In genomic region chr11:39745401-39745800, GRCh38 we compare ENCODE assay signal across 27 cellular contexts.
DNase-seq lines count a peak whose midpoint lies in the region; ATAC-seq, FAIRE-seq and TF ChIP-seq lines count a peak whose summit lies in the region.
"Had no signal": no experiment of that assay in that cellular context is flagged by ENCODE, and none has a peak within 500 bp of the region (broad histone marks: within the 10 kb centered on the region; RNA-seq: fewer than 3 reads in every experiment).

No MANE protein-coding gene starts in this region.

- H3K79me2 ChIP-seq in HepG2 (ENCODE audit: insufficient read depth, low read length): no peaks in the 10 kb centered on the region
- H3K79me2 ChIP-seq in GM23248 (ENCODE audit: insufficient read depth): no peaks in the 10 kb centered on the region

- TF ChIP-seq CTCF in HepG2 (CRISPR knock-in tag; IDR thresholded peaks at IDR 0.05): no peak
- TF ChIP-seq CTCF in right lobe of liver (IDR thresholded peaks at IDR 0.05): no peak
- no peak for TF ChIP-seq CTCF in GM10248 (IDR thresholded peaks at IDR 0.05; ENCODE audit: control extremely low read depth, extremely low read depth, low read depth, missing control alignments)

- H3F3A ChIP-seq in GM23248 (ENCODE audit: insufficient read depth): no peaks in the 10 kb centered on the region

- BruUV-seq in HepG2 (replicated peaks; lab: Mats Ljungman, UMichigan): no TSS peak

- H3K4me3 ChIP-seq in HepG2 (replicated peaks in 1 of 3; ENCODE audit: insufficient read depth in 1 of 3, low read depth in 2 of 3, low read length in 3 of 3) (no peak overlapping the region), right lobe of liver (no peak overlapping the region), GM23248 (no peak overlapping the region)
- H3K4me3 ChIP-seq: K562, SJCRH30 had no signal

- POLR2A ChIA-PET in HepG2 (lab: Yijun Ruan, JAX): no interaction called here
- POLR2A ChIA-PET in GM10248 (lab: Yijun Ruan, JAX): no interaction called here

- H3K9ac ChIP-seq in HepG2 (ENCODE audit: insufficient read depth, low read depth, low read length) (no peak overlapping the region), GM23248 (no peak overlapping the region)

- TF ChIP-seq POLR2A in HepG2 (IDR thresholded peaks at IDR 0.05; ENCODE audit: insufficient read depth in 1 of 2, low read depth in 2 of 2, low read length in 2 of 2) (no peak), right lobe of liver (IDR thresholded peaks at IDR 0.05) (no peak)

- H3K4me3 Mint-ChIP-seq in activated naive CD8-positive, alpha-beta T cell treated with anti-CD3 and anti-CD28 coated beads, Interleukin-2, amount 50 U/mL, for 24 hours: no peak overlapping the region
- H3K4me3 Mint-ChIP-seq: CD8-positive, alpha-beta T cell had no signal

- peaks cover 22% of the 10 kb centered on the region; the same call in 1 of the 2 replicates for H3K9me3 ChIP-seq in HepG2 (ENCODE audit: low read length)
- H3K9me3 ChIP-seq in right lobe of liver: no peaks in the 10 kb centered on the region
- no peaks in the 10 kb centered on the region for H3K9me3 ChIP-seq in GM23248 (ENCODE audit: low read depth)
- H3K9me3 ChIP-seq: SJCRH30 had no signal

- H3K36me3 ChIP-seq in HepG2 (replicated peaks in 1 of 2; ENCODE audit: control insufficient read depth in 1 of 2, insufficient read depth in 2 of 2, low read length in 2 of 2): no peaks in the 10 kb centered on the region
- H3K36me3 ChIP-seq in right lobe of liver: no peaks in the 10 kb centered on the region
- no peaks in the 10 kb centered on the region for H3K36me3 ChIP-seq in GM23248 (ENCODE audit: low read depth)
- H3K36me3 ChIP-seq: SJCRH30 had no signal

- peak; percentile 42 for DNase-seq in HepG2 (ENCODE audit: low spot score)
- DNase-seq in right lobe of liver: no peak
- peak; percentile 30 for DNase-seq in RCC 7860 (ENCODE audit: low spot score)
- peak; percentile 27 for DNase-seq in glomerular visceral epithelial cell (ENCODE audit: extremely low spot score)
- no peak for DNase-seq in activated naive CD8-positive, alpha-beta T cell treated with anti-CD3 and anti-CD28 coated beads, Interleukin-2, amount 50 U/mL, for 24 hours
- no peak for DNase-seq in GM10248 (ENCODE audit: extremely low spot score)
- DNase-seq in GM23248: no peak
- DNase-seq: 8988T; AML-193; C1 segment of cervical spinal cord; CD8-positive, alpha-beta T cell; DMS53; GF-D8; H7; MM.1S; NCI-H1048; NCI-H1436; NCI-H2029; NCI-H2227 treated with DMSO at 0.1 percent for 48 hours; NCI-H510A; NCI-H748 treated with DMSO at 0.1 percent for 48 hours; NK-92 treated with Interleukin-12 subunit alpha and Interleukin-12 subunit beta, amount 100 ng/mL, for 24 hours; T-helper 1 cell had no signal

- H3K9me2 ChIP-seq in GM23248 (ENCODE audit: insufficient read depth): no peaks in the 10 kb centered on the region

- H3K27me3 Mint-ChIP-seq in activated naive CD8-positive, alpha-beta T cell treated with anti-CD3 and anti-CD28 coated beads, Interleukin-2, amount 50 U/mL, for 24 hours: no peaks in the 10 kb centered on the region

- intact Hi-C loops in HepG2 (cut with micrococcal nuclease; ENCODE audit: unreplicated experiment) (no loop called here), right lobe of liver (cut with DNase I) (no loop called here)

- in situ Hi-C loops in HepG2 (cut with HindIII; ENCODE audit: extremely low pct_ligation_motif_present, low pct_unique_long_range_greater_than_20kb) (no loop called here), GM23248 (cut with MboI) (no loop called here)

- H3K27me3 ChIP-seq in HepG2 (ENCODE audit: control insufficient read depth in 1 of 2, insufficient read depth in 2 of 2, low read length in 2 of 2): no peaks in the 10 kb centered on the region
- H3K27me3 ChIP-seq in right lobe of liver: no peaks in the 10 kb centered on the region
- H3K27me3 ChIP-seq in GM23248 (replicated peaks; ENCODE audit: insufficient read depth): no peaks in the 10 kb centered on the region
- H3K27me3 ChIP-seq: SJCRH30 had no signal

- CTCF ChIA-PET in HepG2 (lab: Yijun Ruan, JAX; ENCODE audit: low intra/inter-chr PET ratio, low total read pairs) (no interaction called here), GM10248 (lab: Yijun Ruan, JAX) (no interaction called here)

- no peak overlapping the region for H3K27ac ChIP-seq in HepG2 (ENCODE audit: extremely low read length, insufficient read depth, low read length)
- no peak overlapping the region for H3K27ac ChIP-seq in right lobe of liver
- no peak overlapping the region for H3K27ac ChIP-seq in GM23248
- H3K27ac ChIP-seq: SJCRH30 had no signal

- H3K4me1 ChIP-seq in HepG2 (ENCODE audit: insufficient read depth, low read length): no peaks in the 10 kb centered on the region
- H3K4me1 ChIP-seq in right lobe of liver: no peaks in the 10 kb centered on the region
- H3K4me1 ChIP-seq in GM23248 (ENCODE audit: insufficient read depth): no peaks in the 10 kb centered on the region
- H3K4me1 ChIP-seq: SJCRH30 had no signal

- TF ChIP-seq RAD21 in HepG2 (CRISPR knock-in tag; IDR thresholded peaks at IDR 0.05): no peak

- H3K27ac Mint-ChIP-seq in activated naive CD8-positive, alpha-beta T cell treated with anti-CD3 and anti-CD28 coated beads, Interleukin-2, amount 50 U/mL, for 24 hours: no peak overlapping the region
- H3K27ac Mint-ChIP-seq: CD8-positive, alpha-beta T cell had no signal

- H2AFZ ChIP-seq in HepG2 (ENCODE audit: low read length): no peak overlapping the region
- no peak overlapping the region for H2AFZ ChIP-seq in GM23248

- no peak for TF ChIP-seq EP300 in HepG2 (IDR thresholded peaks at IDR 0.05; ENCODE audit: low read depth in 2 of 2, low read length in 2 of 2)
- no peak for TF ChIP-seq EP300 in HepG2 (CRISPR knock-in tag; IDR thresholded peaks at IDR 0.05; ENCODE audit: borderline replicate concordance)

- no peaks in the 10 kb centered on the region for H3K36me3 Mint-ChIP-seq in activated naive CD8-positive, alpha-beta T cell treated with anti-CD3 and anti-CD28 coated beads, Interleukin-2, amount 50 U/mL, for 24 hours (ENCODE audit: low read depth)
- H3K36me3 Mint-ChIP-seq: CD8-positive, alpha-beta T cell had no signal

- FAIRE-seq in HepG2 (lab: Jason Lieb, UNC) (no peak), RCC 7860 (lab: Jason Lieb, UNC) (no peak)
- FAIRE-seq: K562 had no signal

- 12% methylated on average over 6 of the region's 6 CpGs for WGBS in HepG2 (ENCODE audit: low lambda C conversion rate)
- WGBS in right lobe of liver (ENCODE audit: insufficient coverage, low coverage, low lambda C conversion rate, missing lambda C conversion rate): 90% methylated on average over 6 of the region's 6 CpGs
- 32 to 37% methylated on average over 6 of the region's 6 CpGs for WGBS in GM23248 (ENCODE audit: low coverage in 1 of 2, low lambda C conversion rate in 2 of 2, missing lambda C conversion rate in 2 of 2), 2 experiments

- H3K4me2 ChIP-seq in HepG2 (ENCODE audit: low read depth, low read length) (no peak overlapping the region), GM23248 (ENCODE audit: unreplicated experiment) (no peak overlapping the region)

- H3K4me1 Mint-ChIP-seq in activated naive CD8-positive, alpha-beta T cell treated with anti-CD3 and anti-CD28 coated beads, Interleukin-2, amount 50 U/mL, for 24 hours: no peaks in the 10 kb centered on the region

- ATAC-seq in HepG2: peak; percentile 65
- ATAC-seq in right lobe of liver: no peak
- ATAC-seq in activated naive CD8-positive, alpha-beta T cell treated with anti-CD3 and anti-CD28 coated beads, Interleukin-2, amount 50 U/mL, for 24 hours: no peak
- no peak for ATAC-seq in HG02852 (IDR thresholded peaks at IDR 0.05; ENCODE audit: unreplicated experiment)
- ATAC-seq: CD8-positive, alpha-beta T cell; K562; Panc1 had no signal

- no peaks in the 10 kb centered on the region for H4K20me1 ChIP-seq in HepG2 (ENCODE audit: insufficient read depth, low read length)
- no peaks in the 10 kb centered on the region for H4K20me1 ChIP-seq in GM23248 (ENCODE audit: insufficient read depth)

- H3K9me3 Mint-ChIP-seq in activated naive CD8-positive, alpha-beta T cell treated with anti-CD3 and anti-CD28 coated beads, Interleukin-2, amount 50 U/mL, for 24 hours: peaks cover 26% of the 10 kb centered on the region

TF ChIP-seq in HepG2, 621 proteins besides CTCF, POLR2A, EP300 and RAD21:
- no peak for TF ChIP-seq ZNF619 (CRISPR knock-in tag; IDR thresholded peaks at IDR 0.05)
- peak; percentile 54; the same call in 1 of the 2 replicates for TF ChIP-seq FOSL1 (CRISPR knock-in tag; IDR thresholded peaks at IDR 0.05; ENCODE audit: borderline replicate concordance)
- TF ChIP-seq FOSL2 (CRISPR knock-in tag; IDR thresholded peaks at IDR 0.05): peak; percentile 79

Comparison
In these comparisons a context has a peak if more than half of its experiments do, and no peak if none do; other contexts are left out.
1. DNase-seq: peak in HepG2 (single experiment), RCC 7860 (single experiment) and glomerular visceral epithelial cell (single experiment); none in right lobe of liver (0 of 3), activated naive CD8-positive, alpha-beta T cell treated with anti-CD3 and anti-CD28 coated beads, Interleukin-2, amount 50 U/mL, for 24 hours (single experiment), GM10248 (single experiment) and GM23248 (single experiment).